Comparison of ENCODE assay signal across 9 cellular contexts in the genomic region with DNA sequence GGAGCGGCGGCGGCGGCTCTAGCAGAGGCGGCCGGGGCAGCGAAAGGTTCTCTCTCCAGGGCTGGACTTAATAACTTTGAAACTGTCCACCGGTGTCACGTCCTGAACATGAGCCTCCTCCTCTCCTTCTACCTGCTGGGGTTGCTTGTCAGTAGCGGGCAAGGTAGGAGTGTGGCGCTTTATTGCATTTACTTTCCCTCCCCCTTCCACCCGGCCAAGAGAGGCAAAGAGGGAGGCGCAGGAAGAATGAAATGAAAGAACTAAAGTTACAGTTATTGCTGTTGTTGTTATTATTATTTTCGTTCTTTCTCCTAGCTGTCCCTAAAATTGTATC. TPM values are rescaled to one million over a fixed set of nuclear protein-coding genes. Genes with fewer than 3 reads are reported as not detected.
DNase-seq lines count a peak whose midpoint lies in the region; ATAC-seq and TF ChIP-seq lines count a peak whose summit lies in the region.
"Had no signal": no experiment of that assay in that cellular context is flagged by ENCODE, and none has a peak within 500 bp of the region (broad histone marks: within the 10 kb centered on the region; RNA-seq: fewer than 3 reads in every experiment).

No MANE protein-coding gene starts in this region.

- ATAC-seq in GM18858 (IDR thresholded peaks at IDR 0.05; ENCODE audit: unreplicated experiment) = no peak
- no peak for ATAC-seq in HG03469 (IDR thresholded peaks at IDR 0.05; ENCODE audit: unreplicated experiment)
- ATAC-seq: GM12878 had no signal

- CTCF ChIA-PET in activated naive CD4-positive, alpha-beta T cell treated with anti-CD3 and anti-CD28 coated beads for 36 hours (lab: Charles Lee) = interaction anchor here (0.8 to 1.2 kb wide), 2 partner anchors 85 to 103 kb away, joined by 3 read pairs; no protein-coding TSS in a partner anchor

- H3K27me3 ChIP-seq in adipocyte (replicated peaks; ENCODE audit: control insufficient read depth, insufficient read depth, low read length) (no peaks in the 10 kb centered on the region), liver (ENCODE audit: control insufficient read depth in 4 of 4, insufficient read depth in 4 of 4, low read length in 3 of 4) (peaks cover 0 to 12% (median 6%) of the 10 kb centered on the region in 4 donors), transverse colon (peaks cover 27% of the 10 kb centered on the region)

- intact Hi-C loops in activated naive CD4-positive, alpha-beta T cell treated with anti-CD3 and anti-CD28 coated beads for 36 hours (cut with micrococcal nuclease) = no loop called here
- intact Hi-C loops in transverse colon (cut with DNase I; ENCODE audit: low total_unique reads) = no loop called here

- TF ChIP-seq RAD21 in liver (IDR thresholded peaks at IDR 0.05) = no peak

- peak overlapping the region; percentile 74 for H3K9ac ChIP-seq in adipocyte (ENCODE audit: low read length)
- H3K9ac ChIP-seq in liver (ENCODE audit: low read depth in 1 of 2, low read length in 2 of 2) = no peak overlapping the region

- no peak for DNase-seq in activated naive CD4-positive, alpha-beta T cell treated with anti-CD3 and anti-CD28 coated beads for 36 hours
- no peak for DNase-seq in activated naive CD4-positive, alpha-beta T cell treated with anti-CD3 and anti-CD28 coated beads, Interleukin-2, amount 50 U/mL, for 16 hours
- no peak for DNase-seq in adipocyte (ENCODE audit: low read depth)
- DNase-seq in transverse colon = no peak
- no peak for DNase-seq in SIG-M5 (lab: John Stamatoyannopoulos, UW)

- peak overlapping the region; percentile 67 for H3K4me3 Mint-ChIP-seq in activated naive CD4-positive, alpha-beta T cell treated with anti-CD3 and anti-CD28 coated beads for 36 hours

- no peak for TF ChIP-seq CTCF in liver (IDR thresholded peaks at IDR 0.05; ENCODE audit: low read depth, low read length, missing input control)
- TF ChIP-seq CTCF in transverse colon (IDR thresholded peaks at IDR 0.05) = no peak

- H3K27ac ChIP-seq in liver (ENCODE audit: low read depth in 1 of 2, low read length in 2 of 2) (no peak overlapping the region), transverse colon (peak overlapping the region in 2 of 4 donors; percentile 29 to 42)

- no peak for TF ChIP-seq EP300 in transverse colon (IDR thresholded peaks at IDR 0.05; ENCODE audit: low read depth)

- TF ChIP-seq POLR2A in transverse colon (IDR thresholded peaks at IDR 0.05) = no peak

- in situ Hi-C loops in transverse colon (cut with MboI; ENCODE audit: low pct_ligation_motif_present in 1 of 4, low pct_unique_long_range_greater_than_20kb in 1 of 4, low sequenced_read_pairs in 3 of 4) = loop anchor here in 1 of 4 donors (25.0 kb wide), 1 partner anchor 1789 kb away; no protein-coding TSS in a partner anchor

- WGBS in liver = 1% methylated on average over 14 of the region's 14 CpGs
- WGBS in transverse colon (ENCODE audit: low coverage in 1 of 2), 2 donors = 0 to 21% methylated on average over 4 to 13 of the region's 14 CpGs

- peaks cover 10% of the 10 kb centered on the region for H3K4me1 ChIP-seq in adipocyte (ENCODE audit: control insufficient read depth, insufficient read depth, low read length)
- peaks cover 0 to 10% (median 3%) of the 10 kb centered on the region in 4 donors for H3K4me1 ChIP-seq in liver (ENCODE audit: control insufficient read depth in 4 of 4, insufficient read depth in 4 of 4, low read length in 3 of 4)
- peaks cover 3 to 24% (median 13%) of the 10 kb centered on the region in 4 donors for H3K4me1 ChIP-seq in transverse colon

- no peaks in the 10 kb centered on the region for H3K36me3 Mint-ChIP-seq in activated naive CD4-positive, alpha-beta T cell treated with anti-CD3 and anti-CD28 coated beads for 36 hours (ENCODE audit: low read depth)

- H3K36me3 ChIP-seq in adipocyte (ENCODE audit: control insufficient read depth, insufficient read depth, low read length, severe bottlenecking) = no peaks in the 10 kb centered on the region
- H3K36me3 ChIP-seq in liver (ENCODE audit: control insufficient read depth in 4 of 4, insufficient read depth in 3 of 4, low read depth in 1 of 4, low read length in 3 of 4) = no peaks in the 10 kb centered on the region
- H3K36me3 ChIP-seq in transverse colon = no peaks in the 10 kb centered on the region

- H3K27ac Mint-ChIP-seq in activated naive CD4-positive, alpha-beta T cell treated with anti-CD3 and anti-CD28 coated beads for 36 hours = no peak overlapping the region

- H3K4me1 Mint-ChIP-seq in activated naive CD4-positive, alpha-beta T cell treated with anti-CD3 and anti-CD28 coated beads for 36 hours (ENCODE audit: low read depth) = peaks cover 12% of the 10 kb centered on the region

- peaks cover 33% of the 10 kb centered on the region for H3K27me3 Mint-ChIP-seq in activated naive CD4-positive, alpha-beta T cell treated with anti-CD3 and anti-CD28 coated beads for 36 hours (ENCODE audit: low read depth)

- H3K9me3 ChIP-seq in adipocyte (ENCODE audit: control insufficient read depth, low read length) = no peaks in the 10 kb centered on the region
- no peaks in the 10 kb centered on the region for H3K9me3 ChIP-seq in liver (ENCODE audit: control insufficient read depth in 4 of 4, low read length in 3 of 4)
- H3K9me3 ChIP-seq in transverse colon = no peaks in the 10 kb centered on the region

- no peaks in the 10 kb centered on the region for H3K9me3 Mint-ChIP-seq in activated naive CD4-positive, alpha-beta T cell treated with anti-CD3 and anti-CD28 coated beads for 36 hours

- H3K4me3 ChIP-seq in adipocyte (ENCODE audit: low read length) (peak overlapping the region; percentile 93), liver (ENCODE audit: low read depth in 1 of 3, low read length in 3 of 3) (peak overlapping the region in 2 of 3 donors; percentile 51 to 53), transverse colon (peak overlapping the region; percentile 37 to 62 (median 48))
- H3K4me3 ChIP-seq: GM12878 had no signal

TF ChIP-seq in liver, 16 proteins besides CTCF, POLR2A, EP300 and RAD21:
- TF ChIP-seq, protein P1, sequence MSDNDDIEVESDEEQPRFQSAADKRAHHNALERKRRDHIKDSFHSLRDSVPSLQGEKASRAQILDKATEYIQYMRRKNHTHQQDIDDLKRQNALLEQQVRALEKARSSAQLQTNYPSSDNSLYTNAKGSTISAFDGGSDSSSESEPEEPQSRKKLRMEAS (IDR thresholded peaks at IDR 0.05) = no peak
- no peak for TF ChIP-seq GABPA (IDR thresholded peaks at IDR 0.05 in 1 of 2, conservative IDR thresholded peaks at IDR 0.05 in 1 of 2)
- no peak for TF ChIP-seq EGR1 (IDR thresholded peaks at IDR 0.05; ENCODE audit: low read depth in 2 of 2)
- no peak for TF ChIP-seq TAF1 (conservative IDR thresholded peaks at IDR 0.05)
- TF ChIP-seq, protein P2, sequence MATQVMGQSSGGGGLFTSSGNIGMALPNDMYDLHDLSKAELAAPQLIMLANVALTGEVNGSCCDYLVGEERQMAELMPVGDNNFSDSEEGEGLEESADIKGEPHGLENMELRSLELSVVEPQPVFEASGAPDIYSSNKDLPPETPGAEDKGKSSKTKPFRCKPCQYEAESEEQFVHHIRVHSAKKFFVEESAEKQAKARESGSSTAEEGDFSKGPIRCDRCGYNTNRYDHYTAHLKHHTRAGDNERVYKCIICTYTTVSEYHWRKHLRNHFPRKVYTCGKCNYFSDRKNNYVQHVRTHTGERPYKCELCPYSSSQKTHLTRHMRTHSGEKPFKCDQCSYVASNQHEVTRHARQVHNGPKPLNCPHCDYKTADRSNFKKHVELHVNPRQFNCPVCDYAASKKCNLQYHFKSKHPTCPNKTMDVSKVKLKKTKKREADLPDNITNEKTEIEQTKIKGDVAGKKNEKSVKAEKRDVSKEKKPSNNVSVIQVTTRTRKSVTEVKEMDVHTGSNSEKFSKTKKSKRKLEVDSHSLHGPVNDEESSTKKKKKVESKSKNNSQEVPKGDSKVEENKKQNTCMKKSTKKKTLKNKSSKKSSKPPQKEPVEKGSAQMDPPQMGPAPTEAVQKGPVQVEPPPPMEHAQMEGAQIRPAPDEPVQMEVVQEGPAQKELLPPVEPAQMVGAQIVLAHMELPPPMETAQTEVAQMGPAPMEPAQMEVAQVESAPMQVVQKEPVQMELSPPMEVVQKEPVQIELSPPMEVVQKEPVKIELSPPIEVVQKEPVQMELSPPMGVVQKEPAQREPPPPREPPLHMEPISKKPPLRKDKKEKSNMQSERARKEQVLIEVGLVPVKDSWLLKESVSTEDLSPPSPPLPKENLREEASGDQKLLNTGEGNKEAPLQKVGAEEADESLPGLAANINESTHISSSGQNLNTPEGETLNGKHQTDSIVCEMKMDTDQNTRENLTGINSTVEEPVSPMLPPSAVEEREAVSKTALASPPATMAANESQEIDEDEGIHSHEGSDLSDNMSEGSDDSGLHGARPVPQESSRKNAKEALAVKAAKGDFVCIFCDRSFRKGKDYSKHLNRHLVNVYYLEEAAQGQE (IDR thresholded peaks at IDR 0.05) = no peak

RNA-seq across cellular contexts. Expression of gene NCAM2, which starts 0.2 kb away (rescaled TPM):
- not detected for total RNA-seq in activated naive CD4-positive, alpha-beta T cell treated with anti-CD3 and anti-CD28 coated beads for 36 hours
- total RNA-seq in liver (under 1 TPM; 0.25 to 0.51 TPM), transverse colon (1 to 10 TPM in 1 of 4 donors, under 1 TPM in 1, not detected in 2; 0.96 to 1.6 TPM)
- under 1 TPM; 0.06 to 0.23 TPM for polyA plus RNA-seq in liver
